Comparison of ENCODE assay signal across 23 cellular contexts in genomic region chr18:13520741-13521140, GRCh38.
"Had no signal": no experiment of that assay in that cellular context is flagged by ENCODE, and none has a peak within 500 bp of the region (broad histone marks: within the 10 kb centered on the region; RNA-seq: fewer than 3 reads in every experiment).

No MANE protein-coding gene starts in this region.

- H3K9me3 ChIP-seq: body of pancreas, mucosa of descending colon, SK-N-SH, testis had no signal

- H3K4me3 ChIP-seq: body of pancreas, mucosa of descending colon, testis had no signal

- H3K4me2 ChIP-seq: SK-N-SH had no signal

- H3K27ac ChIP-seq: testis had no signal

- DNase-seq: activated CD4-positive, alpha-beta T cell treated with anti-CD3 and anti-CD28 coated beads, Interleukin-2, amount 50 U/mL, for 4 hours; activated CD4-positive, CD25-positive, alpha-beta regulatory T cell treated with anti-CD3 and anti-CD28 coated beads, Interleukin-2, amount 50 U/mL, for 72 hours; activated effector memory CD4-positive, alpha-beta T cell treated with Interleukin-2 at 50 U/mL for 16 hours; activated naive CD4-positive, alpha-beta T cell treated with anti-CD3 and anti-CD28 coated beads, Interleukin-2, amount 50 U/mL, for 16 hours; activated T-cell treated with anti-CD3 and anti-CD28 coated beads, Interleukin-2, amount 50 U/mL, for 1 hour; amniotic stem cell; central memory CD4-positive, alpha-beta T cell; cortex of kidney; effector CD4-positive, alpha-beta T cell; foreskin fibroblast; glutamatergic neuron; left colon; mammary epithelial cell; mucosa of descending colon; naive thymus-derived CD8-positive, alpha-beta T cell; SK-N-SH; small intestine; stimulated activated CD4-positive, alpha-beta T cell treated with anti-CD3 and anti-CD28 coated beads, Interleukin-4, amount 100 ng/mL, for 4 hours; stimulated activated naive CD8-positive, alpha-beta T cell treated with anti-CD3 and anti-CD28 coated beads, Interleukin-15, amount 100 ng/mL, for 72 hours; T-cell; T1000 had no signal

- H3K27me3 ChIP-seq: body of pancreas, testis had no signal

- H3K9ac ChIP-seq: SK-N-SH had no signal

- H3K4me1 ChIP-seq: body of pancreas, testis had no signal

- ATAC-seq: body of pancreas; left colon; naive thymus-derived CD8-positive, alpha-beta T cell; stimulated activated naive CD8-positive, alpha-beta T cell treated with anti-CD3 and anti-CD28 coated beads, Interleukin-15, amount 100 ng/mL, for 72 hours; T-cell had no signal
